In the genomic region with DNA sequence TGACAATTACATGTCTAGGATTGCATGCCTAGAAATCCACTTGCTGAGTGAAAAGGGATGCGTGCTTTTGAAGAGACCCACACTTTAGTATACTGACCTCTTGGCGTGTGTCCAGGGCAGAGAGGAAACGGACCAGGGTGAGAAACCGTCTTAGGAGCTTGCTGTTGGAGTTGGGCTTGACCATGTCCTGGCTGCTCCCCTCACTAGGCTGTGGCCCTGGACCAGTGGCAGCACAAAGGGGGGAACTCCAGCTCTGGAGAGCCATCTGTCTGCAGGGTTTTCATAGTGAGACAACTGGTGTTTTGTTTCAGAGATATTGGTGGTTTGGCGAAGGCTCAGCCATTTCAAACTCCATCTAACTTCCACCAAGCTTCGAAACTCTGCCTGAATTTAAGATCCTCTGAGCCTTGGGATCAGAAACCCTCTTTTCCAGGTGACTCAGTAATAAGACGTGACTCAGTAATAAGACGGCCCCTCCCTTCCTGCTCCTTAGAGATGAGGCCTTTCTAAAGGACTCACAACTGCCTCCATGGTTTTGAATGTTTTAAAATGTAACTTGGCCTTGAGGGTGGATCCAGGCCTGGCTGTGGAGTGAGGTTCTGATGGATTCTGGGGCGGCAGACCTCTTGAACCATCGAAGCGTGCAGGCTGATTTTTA, we compare ENCODE assay signal across 1 cellular context.
TF ChIP-seq lines count a peak whose summit lies in the region.

No MANE protein-coding gene starts in this region.

TF ChIP-seq in H1, 55 proteins besides CTCF, POLR2A, EP300 and RAD21 (continued from another document):
- TF ChIP-seq CHD1 (IDR thresholded peaks at IDR 0.05; ENCODE audit: low read depth, low read length), result no peak
- TF ChIP-seq YY1 (IDR thresholded peaks at IDR 0.05; ENCODE audit: low read depth, low read length), result no peak
- no peak for TF ChIP-seq JUND (IDR thresholded peaks at IDR 0.05; ENCODE audit: low read length)
- no peak for TF ChIP-seq BRCA1 (IDR thresholded peaks at IDR 0.05; ENCODE audit: low read depth, low read length)
- no peak for TF ChIP-seq RBBP5 (IDR thresholded peaks at IDR 0.05; ENCODE audit: borderline replicate concordance, low read depth, low read length)
- TF ChIP-seq HDAC6 (IDR thresholded peaks at IDR 0.05; ENCODE audit: low read depth, low read length), result no peak
- no peak for TF ChIP-seq POLR2AphosphoS5 (IDR thresholded peaks at IDR 0.05; ENCODE audit: low read depth, low read length)
- TF ChIP-seq PHF8 (conservative IDR thresholded peaks at IDR 0.05; ENCODE audit: low read depth, low read length), result no peak
- TF ChIP-seq CEBPB (IDR thresholded peaks at IDR 0.05; ENCODE audit: low read depth, low read length), result no peak
- TF ChIP-seq MAFK (IDR thresholded peaks at IDR 0.05; ENCODE audit: low read depth, low read length), result no peak
- no peak for TF ChIP-seq SUZ12 (IDR thresholded peaks at IDR 0.05; ENCODE audit: low read length)
- TF ChIP-seq, protein P1, sequence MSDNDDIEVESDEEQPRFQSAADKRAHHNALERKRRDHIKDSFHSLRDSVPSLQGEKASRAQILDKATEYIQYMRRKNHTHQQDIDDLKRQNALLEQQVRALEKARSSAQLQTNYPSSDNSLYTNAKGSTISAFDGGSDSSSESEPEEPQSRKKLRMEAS (IDR thresholded peaks at IDR 0.05), result no peak
